In genomic region chr1:84377480-84378095, GRCh38 we compare ENCODE assay signal across 12 cellular contexts. TPM values are rescaled to one million over a fixed set of nuclear protein-coding genes. Genes with fewer than 3 reads are reported as not detected.
DNase-seq lines count a peak whose midpoint lies in the region; ATAC-seq and TF ChIP-seq lines count a peak whose summit lies in the region.
"Had no signal": no experiment of that assay in that cellular context is flagged by ENCODE, and none has a peak within 500 bp of the region (broad histone marks: within the 10 kb centered on the region; RNA-seq: fewer than 3 reads in every experiment).

No MANE protein-coding gene starts in this region.

- no peaks in the 10 kb centered on the region for H3K9me3 Mint-ChIP-seq in activated CD8-positive, alpha-beta T cell treated with anti-CD3 and anti-CD28 coated beads for 36 hours

- intact Hi-C loops in Panc1 (cut with micrococcal nuclease; ENCODE audit: unreplicated experiment), result no loop called here
- intact Hi-C loops in activated CD8-positive, alpha-beta T cell treated with anti-CD3 and anti-CD28 coated beads for 36 hours (cut with micrococcal nuclease), result no loop called here

- H3K36me3 ChIP-seq in BJ (ENCODE audit: control insufficient read depth, insufficient read depth, low read length) (no peaks in the 10 kb centered on the region), Panc1 (ENCODE audit: control insufficient read depth, insufficient read depth, low read length) (no peaks in the 10 kb centered on the region)

- H3K36me3 Mint-ChIP-seq in activated CD8-positive, alpha-beta T cell treated with anti-CD3 and anti-CD28 coated beads for 36 hours (ENCODE audit: low read depth), result no peaks in the 10 kb centered on the region

- no peaks in the 10 kb centered on the region for H3K27me3 Mint-ChIP-seq in activated CD8-positive, alpha-beta T cell treated with anti-CD3 and anti-CD28 coated beads for 36 hours

- H3K9me3 ChIP-seq in Panc1 (ENCODE audit: control insufficient read depth, insufficient read depth, low read depth, low read length), result no peaks in the 10 kb centered on the region

- H3K4me3 ChIP-seq in BJ (ENCODE audit: low read depth, low read length) (no peak overlapping the region), Panc1 (ENCODE audit: low read depth in 2 of 2, low read length in 2 of 2) (no peak overlapping the region)

- H3K27me3 ChIP-seq in BJ (ENCODE audit: control insufficient read depth, insufficient read depth, low read length), result no peaks in the 10 kb centered on the region
- H3K27me3 ChIP-seq in Panc1 (ENCODE audit: control insufficient read depth, insufficient read depth, low read length), result no peaks in the 10 kb centered on the region

- H3K4me1 Mint-ChIP-seq in activated CD8-positive, alpha-beta T cell treated with anti-CD3 and anti-CD28 coated beads for 36 hours (ENCODE audit: low read depth), result no peaks in the 10 kb centered on the region

- H3K4me3 Mint-ChIP-seq in activated CD8-positive, alpha-beta T cell treated with anti-CD3 and anti-CD28 coated beads for 36 hours, result no peak overlapping the region

- 0 out of 2 replicates have a peak, but pooled peaks have one; percentile 39 for ATAC-seq in Panc1
- ATAC-seq in activated CD8-positive, alpha-beta T cell treated with anti-CD3 and anti-CD28 coated beads for 36 hours, result no peak
- ATAC-seq in HG02610 (IDR thresholded peaks at IDR 0.05; ENCODE audit: unreplicated experiment), result no peak

- TF ChIP-seq CTCF in BJ (IDR thresholded peaks at IDR 0.05; ENCODE audit: insufficient read depth, low read depth, low read length) (no peak), Panc1 (IDR thresholded peaks at IDR 0.05) (no peak)
- no peak for TF ChIP-seq CTCF in activated CD8-positive, alpha-beta T cell treated with anti-CD3 and anti-CD28 coated beads for 36 hours (IDR thresholded peaks at IDR 0.05)

- no peaks in the 10 kb centered on the region for H3K4me1 ChIP-seq in Panc1 (ENCODE audit: control insufficient read depth, insufficient read depth, low read length)

- POLR2A ChIA-PET in BJ (lab: Charles Lee) (no interaction called here), Panc1 (lab: Charles Lee) (no interaction called here)
- POLR2A ChIA-PET in activated CD8-positive, alpha-beta T cell treated with anti-CD3 and anti-CD28 coated beads for 36 hours (lab: Charles Lee), result no interaction called here

- no peak overlapping the region for H3K27ac ChIP-seq in Panc1 (ENCODE audit: low read length)
- peak overlapping the region; percentile 13 for H3K27ac ChIP-seq in cingulate gyrus (ENCODE audit: low read depth, low read length)

- H3K27ac Mint-ChIP-seq in activated CD8-positive, alpha-beta T cell treated with anti-CD3 and anti-CD28 coated beads for 36 hours, result no peak overlapping the region

- DNase-seq in BJ (ENCODE audit: low read depth), result peak; percentile 36
- no peak for DNase-seq in Panc1 (ENCODE audit: low read depth, low spot score)
- peak; percentile 42 for DNase-seq in myocyte (ENCODE audit: low read depth)
- no peak for DNase-seq in activated CD8-positive, alpha-beta T cell treated with anti-CD3 and anti-CD28 coated beads for 36 hours
- DNase-seq in activated T-cell treated with anti-CD3 and anti-CD28 coated beads, Interleukin-2, amount 50 U/mL, for 1 hour, result no peak
- no peak for DNase-seq in NCI-H2081 treated with DMSO at 0.1 percent for 48 hours (lab: John Stamatoyannopoulos, UW)
- DNase-seq: activated CD4-positive, alpha-beta T cell treated with anti-CD3 and anti-CD28 coated beads for 48 hours; activated gamma-delta T cell treated with Interleukin-2 at 50 U/mL for 16 hours; COR-L47; MM.1S had no signal

- CTCF ChIA-PET in BJ (lab: Yijun Ruan, JAX) (interaction anchor here (1.6 kb wide), 1 partner anchor 65 kb away, joined by 3 read pairs; no protein-coding TSS in a partner anchor), Panc1 (lab: Charles Lee) (no interaction called here)
- CTCF ChIA-PET in activated CD8-positive, alpha-beta T cell treated with anti-CD3 and anti-CD28 coated beads for 36 hours (lab: Charles Lee), result interaction anchor here (1.1 kb wide), 1 partner anchor 236 kb away, joined by 3 read pairs; no protein-coding TSS in a partner anchor

- in situ Hi-C loops in Panc1 (cut with HindIII; ENCODE audit: low pct_unique_long_range_greater_than_20kb, low sequenced_read_pairs), result no loop called here

- no TSS peak for BruUV-seq in Panc1 (replicated peaks; lab: Mats Ljungman, UMichigan)

RNA-seq across cellular contexts. Expression of gene DNASE2B, which starts 20.7 kb away (rescaled TPM):
- polyA plus RNA-seq in BJ (2011; rRNA removed), result not detected in 2 replicates
- polyA minus RNA-seq in BJ (2011; rRNA and poly(A)+ RNA removed), result not detected in 2 replicates
- total RNA-seq in Panc1 (2021; ENCODE audit: unreplicated experiment) (not detected), myocyte (not detected in 2 replicates)
- not detected for polyA plus RNA-seq in Panc1 (2012; ENCODE audit: insufficient read length)
- not detected for polyA plus RNA-seq in myocyte (2012)
- total RNA-seq in activated CD8-positive, alpha-beta T cell treated with anti-CD3 and anti-CD28 coated beads for 36 hours, result not detected

Comparison
In these comparisons a context has a peak if more than half of its experiments do, and no peak if none do; other contexts are left out.
1. DNase-seq: peak in BJ (single experiment) and myocyte (single experiment); none in Panc1 (single experiment), activated CD8-positive, alpha-beta T cell treated with anti-CD3 and anti-CD28 coated beads for 36 hours (single experiment), activated T-cell treated with anti-CD3 and anti-CD28 coated beads, Interleukin-2, amount 50 U/mL, for 1 hour (single experiment) and NCI-H2081 treated with DMSO at 0.1 percent for 48 hours (single experiment).